In the genomic region with DNA sequence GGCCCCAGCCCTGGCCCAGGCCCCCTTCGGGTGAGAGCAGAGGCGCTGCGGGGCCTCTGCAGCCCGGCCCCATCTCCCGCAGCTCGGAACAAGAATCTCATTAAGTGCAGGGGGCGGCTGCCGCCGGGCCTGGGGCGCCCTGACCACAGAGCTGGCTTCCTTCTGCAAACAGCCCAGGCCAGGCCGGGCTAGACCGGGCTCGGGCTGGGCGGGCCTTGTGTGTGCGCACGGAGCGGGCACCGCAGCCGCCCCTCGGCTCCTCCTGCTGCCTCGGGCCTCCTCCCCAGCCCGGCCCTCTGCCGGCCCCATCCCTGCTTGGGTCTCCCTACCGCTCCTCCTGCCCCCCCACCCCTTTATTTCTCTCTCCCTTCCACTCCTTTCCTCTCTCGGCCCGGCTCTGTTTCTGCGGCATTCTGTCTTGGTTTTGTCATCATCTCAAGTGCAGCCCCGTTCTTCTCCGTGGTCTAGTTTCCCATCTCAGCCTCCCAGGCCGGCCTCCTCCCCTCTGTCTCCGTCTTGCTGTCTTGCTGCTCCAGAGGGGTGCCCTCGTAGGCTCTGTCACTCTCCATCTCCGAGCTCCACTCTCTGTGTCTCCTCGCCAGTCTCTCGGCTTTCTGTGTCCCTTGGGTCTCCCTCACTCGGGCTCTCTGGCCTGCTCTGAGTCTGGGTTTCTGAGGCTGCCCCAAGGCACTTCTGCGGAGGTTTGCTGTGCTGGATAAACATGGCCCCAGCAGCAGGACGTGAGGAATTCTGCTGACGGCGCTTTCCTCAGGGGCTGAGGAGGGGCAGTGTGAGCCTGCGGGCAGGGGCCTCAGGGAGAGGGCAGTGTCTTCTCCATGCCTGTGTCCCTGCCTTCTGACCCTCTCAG, we compare ENCODE assay signal across 19 cellular contexts.
DNase-seq lines count a peak whose midpoint lies in the region; FAIRE-seq and TF ChIP-seq lines count a peak whose summit lies in the region.
"Had no signal": no experiment of that assay in that cellular context is flagged by ENCODE, and none has a peak within 500 bp of the region (broad histone marks: within the 10 kb centered on the region; RNA-seq: fewer than 3 reads in every experiment).

No MANE protein-coding gene starts in this region.

- H3K27ac ChIP-seq in astrocyte (ENCODE audit: low read depth, low read length) (no peak overlapping the region), iPS-20b (ENCODE audit: low read length) (no peak overlapping the region), parathyroid adenoma (peak overlapping the region; percentile 99), kidney (ENCODE audit: low read depth in 2 of 2, low read length in 2 of 2) (no peak overlapping the region), stomach (no peak overlapping the region)
- H3K27ac ChIP-seq: brain microvascular endothelial cell, GM23248, right lobe of liver had no signal

- 21 to 67% (median 51%) methylated on average over 9 to 41 of the region's 41 CpGs for WGBS in stomach, 5 donors

- H2AFZ ChIP-seq in astrocyte (ENCODE audit: low read depth, low read length), result peak overlapping the region; percentile 60
- peak overlapping the region; percentile 73 for H2AFZ ChIP-seq in parathyroid adenoma
- H2AFZ ChIP-seq: GM23248 had no signal

- H3K36me3 ChIP-seq in astrocyte (ENCODE audit: insufficient read depth, low read length) (no peaks in the 10 kb centered on the region), iPS-20b (ENCODE audit: insufficient read depth, low read depth, low read length) (no peaks in the 10 kb centered on the region), parathyroid adenoma (ENCODE audit: control insufficient read depth, insufficient read depth, low read length) (no peaks in the 10 kb centered on the region), kidney (ENCODE audit: control insufficient read depth in 1 of 2, insufficient read depth in 2 of 2, low read length in 2 of 2) (no peaks in the 10 kb centered on the region), stomach (no peaks in the 10 kb centered on the region)
- H3K36me3 ChIP-seq: brain microvascular endothelial cell, right lobe of liver had no signal

- TF ChIP-seq POLR2A in stomach (IDR thresholded peaks at IDR 0.05), result no peak

- peaks cover 16% of the 10 kb centered on the region for H3K27me3 Mint-ChIP-seq in astrocyte (ENCODE audit: low read depth, unreplicated experiment)

- no peaks in the 10 kb centered on the region for H3K4me1 ChIP-seq in astrocyte (ENCODE audit: insufficient read depth, low read length)
- peaks cover 12% of the 10 kb centered on the region; the same call in 1 of the 2 replicates for H3K4me1 ChIP-seq in iPS-20b (ENCODE audit: insufficient read depth, low read length)
- peaks cover 19% of the 10 kb centered on the region for H3K4me1 ChIP-seq in parathyroid adenoma
- peaks cover 0 to 6% of the 10 kb centered on the region in 2 donors for H3K4me1 ChIP-seq in kidney (ENCODE audit: control insufficient read depth in 1 of 2, insufficient read depth in 1 of 2, low read depth in 1 of 2, low read length in 2 of 2)
- no peaks in the 10 kb centered on the region for H3K4me1 ChIP-seq in stomach
- H3K4me1 ChIP-seq: right lobe of liver had no signal

- intact Hi-C loops in kidney (cut with DNase I) (no loop called here), stomach (cut with DNase I; ENCODE audit: low total_unique reads) (no loop called here)

- no peak overlapping the region for H3K4me3 Mint-ChIP-seq in astrocyte (ENCODE audit: unreplicated experiment)
- H3K4me3 Mint-ChIP-seq: activated CD8-positive, alpha-beta T cell treated with anti-CD3 and anti-CD28 coated beads, Interleukin-2, amount 10 ng/mL, durations not matched to agents 7 days and 5 days; effector memory CD8-positive, alpha-beta T cell; stimulated activated naive B cell treated with anti-CD40 and anti-IgM and Interleukin-4, amounts not matched to agents 10 μg/mL and 1 μg/mL and 100 μg/mL, for 72 hours had no signal

- DNase-seq in ELF-1 (ENCODE audit: low read depth, low spot score) (peak; percentile 93), astrocyte (ENCODE audit: low read depth) (no peak), kidney (no peak), stomach (no peak), mucosa of gallbladder (ENCODE audit: low spot score) (no peak)
- DNase-seq in stimulated activated CD4-positive, alpha-beta T cell treated with anti-CD3 and anti-CD28 coated beads, Interleukin-15, amount 100 ng/mL, for 24 hours, result no peak
- DNase-seq: activated CD8-positive, alpha-beta T cell treated with anti-CD3 and anti-CD28 coated beads, Interleukin-2, amount 10 ng/mL, durations not matched to agents 7 days and 5 days; activated gamma-delta T cell; brain microvascular endothelial cell; effector memory CD8-positive, alpha-beta T cell; GM23248; KBM-7; NCI-H1417; PC-3; right lobe of liver; stimulated activated naive B cell treated with anti-CD40 and anti-IgM and Interleukin-4, amounts not matched to agents 10 μg/mL and 1 μg/mL and 100 μg/mL, for 72 hours had no signal

- H3K4me3 ChIP-seq in astrocyte (ENCODE audit: insufficient read depth, low read depth, low read length) (no peak overlapping the region), iPS-20b (ENCODE audit: low read length) (peak overlapping the region; percentile 47; the same call in 1 of the 2 replicates), parathyroid adenoma (ENCODE audit: low read depth, low read length) (peak overlapping the region; percentile 54), kidney (ENCODE audit: low read length in 2 of 2) (no peak overlapping the region), stomach (no peak overlapping the region)
- H3K4me3 ChIP-seq: GM23248, right lobe of liver had no signal

- peak overlapping the region; percentile 50 for H3K4me2 ChIP-seq in astrocyte (ENCODE audit: low read length)
- H3K4me2 ChIP-seq in parathyroid adenoma (ENCODE audit: low read length), result peak overlapping the region; percentile 31

- H3K79me2 ChIP-seq in astrocyte (ENCODE audit: insufficient read depth, low read length), result no peaks in the 10 kb centered on the region
- peaks cover 5% of the 10 kb centered on the region for H3K79me2 ChIP-seq in parathyroid adenoma

- H3K36me3 Mint-ChIP-seq in astrocyte (ENCODE audit: low read depth, unreplicated experiment), result no peaks in the 10 kb centered on the region
- H3K36me3 Mint-ChIP-seq: stimulated activated naive B cell treated with anti-CD40 and anti-IgM and Interleukin-4, amounts not matched to agents 10 μg/mL and 1 μg/mL and 100 μg/mL, for 72 hours had no signal

- H3K9me3 ChIP-seq in astrocyte (ENCODE audit: insufficient read depth, low read depth, low read length), result no peaks in the 10 kb centered on the region
- H3K9me3 ChIP-seq in iPS-20b (ENCODE audit: insufficient read depth, low read depth, low read length), result no peaks in the 10 kb centered on the region
- no peaks in the 10 kb centered on the region for H3K9me3 ChIP-seq in parathyroid adenoma (ENCODE audit: control insufficient read depth, low read length)
- no peaks in the 10 kb centered on the region for H3K9me3 ChIP-seq in kidney (ENCODE audit: control insufficient read depth in 1 of 2, low read length in 2 of 2)
- no peaks in the 10 kb centered on the region for H3K9me3 ChIP-seq in stomach
- H3K9me3 ChIP-seq: right lobe of liver had no signal

- H3K4me1 Mint-ChIP-seq in astrocyte (ENCODE audit: low read depth, unreplicated experiment), result peaks cover 2% of the 10 kb centered on the region

- TF ChIP-seq EP300 in stomach (IDR thresholded peaks at IDR 0.05), result no peak

- H3K27ac Mint-ChIP-seq in astrocyte (ENCODE audit: unreplicated experiment), result no peak overlapping the region
- H3K27ac Mint-ChIP-seq: activated CD8-positive, alpha-beta T cell treated with anti-CD3 and anti-CD28 coated beads, Interleukin-2, amount 10 ng/mL, durations not matched to agents 7 days and 5 days; stimulated activated naive B cell treated with anti-CD40 and anti-IgM and Interleukin-4, amounts not matched to agents 10 μg/mL and 1 μg/mL and 100 μg/mL, for 72 hours had no signal

- H3K27me3 ChIP-seq in astrocyte (ENCODE audit: insufficient read depth, low read length) (no peaks in the 10 kb centered on the region), iPS-20b (ENCODE audit: insufficient read depth, low read length) (peaks cover 10% of the 10 kb centered on the region), parathyroid adenoma (ENCODE audit: control insufficient read depth, insufficient read depth, low read length) (no peaks in the 10 kb centered on the region), stomach (peaks cover 0 to 12% (median 6%) of the 10 kb centered on the region in 3 donors)
- H3K27me3 ChIP-seq: brain microvascular endothelial cell, right lobe of liver had no signal

- TF ChIP-seq CTCF in astrocyte (IDR thresholded peaks at IDR 0.05; ENCODE audit: insufficient read depth, low read depth, low read length), result no peak
- TF ChIP-seq CTCF in parathyroid adenoma (IDR thresholded peaks at IDR 0.05), result no peak
- TF ChIP-seq CTCF in kidney (IDR thresholded peaks at IDR 0.05; ENCODE audit: borderline replicate concordance, extremely low read depth, insufficient read depth), result no peak
- no peak for TF ChIP-seq CTCF in stomach (IDR thresholded peaks at IDR 0.05)

- H3K9me3 Mint-ChIP-seq in astrocyte (ENCODE audit: unreplicated experiment), result no peaks in the 10 kb centered on the region
- H3K9me3 Mint-ChIP-seq: effector memory CD8-positive, alpha-beta T cell; stimulated activated naive B cell treated with anti-CD40 and anti-IgM and Interleukin-4, amounts not matched to agents 10 μg/mL and 1 μg/mL and 100 μg/mL, for 72 hours had no signal

- H3K9ac ChIP-seq in astrocyte (ENCODE audit: low read length), result peak overlapping the region; percentile 10
- H3K9ac ChIP-seq in iPS-20b (ENCODE audit: low read depth, low read length), result peak overlapping the region; percentile 16; the same call in 1 of the 2 replicates
- H3K9ac ChIP-seq in parathyroid adenoma, result peak overlapping the region; percentile 72
- H3K9ac ChIP-seq in kidney (ENCODE audit: low read length in 2 of 2), result no peak overlapping the region
- H3K9ac ChIP-seq: GM23248 had no signal

- FAIRE-seq in astrocyte (lab: Jason Lieb, UNC) (no peak), kidney (lab: Jason Lieb, UNC) (no peak)
- FAIRE-seq: frontal cortex had no signal

- H4K20me1 ChIP-seq in astrocyte (ENCODE audit: insufficient read depth, low read length), result no peaks in the 10 kb centered on the region

Comparison
In these comparisons a context has a peak if more than half of its experiments do, and no peak if none do; other contexts are left out.
1. H3K4me3 ChIP-seq: peak in iPS-20b (single experiment) and parathyroid adenoma (single experiment); none in astrocyte (single experiment), kidney (0 of 2) and stomach (0 of 4).
2. H3K9ac ChIP-seq: peak in astrocyte (single experiment), iPS-20b (single experiment) and parathyroid adenoma (single experiment); none in kidney (0 of 2).